Comparison of ENCODE assay signal across 19 cellular contexts in the genomic region with DNA sequence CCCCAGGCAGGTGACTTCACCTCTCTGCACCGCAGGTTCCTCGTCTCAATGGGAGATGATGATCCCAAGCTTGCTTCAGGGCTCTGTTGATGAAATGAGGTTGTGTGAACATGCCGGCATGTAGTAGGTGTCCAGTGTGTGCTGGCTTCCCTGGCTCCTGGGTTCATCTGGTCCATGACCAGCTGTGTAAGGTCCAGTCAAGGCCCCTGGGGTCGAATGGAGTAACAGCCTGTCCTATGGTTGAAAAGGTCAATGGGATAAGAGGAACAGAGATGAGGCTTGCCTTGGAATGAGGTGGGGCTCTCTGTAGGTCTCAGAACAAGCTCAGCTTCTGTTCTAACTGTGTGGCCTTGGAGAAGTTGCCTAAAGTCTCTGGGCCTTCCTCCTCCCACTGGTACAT. TPM values are rescaled to one million over a fixed set of nuclear protein-coding genes. Genes with fewer than 3 reads are reported as not detected.
DNase-seq lines count a peak whose midpoint lies in the region; ATAC-seq, FAIRE-seq and TF ChIP-seq lines count a peak whose summit lies in the region.
"Had no signal": no experiment of that assay in that cellular context is flagged by ENCODE, and none has a peak within 500 bp of the region (broad histone marks: within the 10 kb centered on the region; RNA-seq: fewer than 3 reads in every experiment).

No MANE protein-coding gene starts in this region.

- no peak for TF ChIP-seq CTCF in RWPE1 (conservative IDR thresholded peaks at IDR 0.05; ENCODE audit: low read depth)
- TF ChIP-seq CTCF in bronchial epithelial cell (IDR thresholded peaks at IDR 0.05; ENCODE audit: insufficient read depth, low read length, severe bottlenecking), result no peak

- no peaks in the 10 kb centered on the region for H3K27me3 ChIP-seq in bronchial epithelial cell (ENCODE audit: control insufficient read depth, insufficient read depth, low read length)
- H3K27me3 ChIP-seq: Peyer's patch, suprapubic skin had no signal

- H3K4me3 Mint-ChIP-seq in activated CD4-positive, alpha-beta T cell treated with anti-CD3 and anti-CD28 coated beads for 36 hours, result no peak overlapping the region
- no peak overlapping the region for H3K4me3 Mint-ChIP-seq in stimulated activated naive B cell treated with anti-CD40 and anti-IgM and Interleukin-4, amounts not matched to agents 10 μg/mL and 1 μg/mL and 100 μg/mL, for 72 hours
- H3K4me3 Mint-ChIP-seq: naive B cell had no signal

- peaks cover 60% of the 10 kb centered on the region for H3K36me3 Mint-ChIP-seq in activated CD4-positive, alpha-beta T cell treated with anti-CD3 and anti-CD28 coated beads for 36 hours (ENCODE audit: low read depth)
- peaks cover 53 to 58% of the 10 kb centered on the region in 2 donors for H3K36me3 Mint-ChIP-seq in stimulated activated naive B cell treated with anti-CD40 and anti-IgM and Interleukin-4, amounts not matched to agents 10 μg/mL and 1 μg/mL and 100 μg/mL, for 72 hours

- peak overlapping the region; percentile 63 for H3K27ac Mint-ChIP-seq in activated CD4-positive, alpha-beta T cell treated with anti-CD3 and anti-CD28 coated beads for 36 hours
- H3K27ac Mint-ChIP-seq in stimulated activated naive B cell treated with anti-CD40 and anti-IgM and Interleukin-4, amounts not matched to agents 10 μg/mL and 1 μg/mL and 100 μg/mL, for 72 hours, result peak overlapping the region; percentile 62

- ATAC-seq in activated CD4-positive, alpha-beta T cell treated with anti-CD3 and anti-CD28 coated beads for 36 hours, result no peak
- no peak for ATAC-seq in stimulated activated naive B cell treated with anti-CD40 and anti-IgM and Interleukin-4, amounts not matched to agents 10 μg/mL and 1 μg/mL and 100 μg/mL, for 72 hours (replicated peaks)
- ATAC-seq in HG02588 (IDR thresholded peaks at IDR 0.05; ENCODE audit: unreplicated experiment), result no peak

- H3K4me1 Mint-ChIP-seq in activated CD4-positive, alpha-beta T cell treated with anti-CD3 and anti-CD28 coated beads for 36 hours, result peaks cover 2% of the 10 kb centered on the region
- H3K4me1 Mint-ChIP-seq in stimulated activated naive B cell treated with anti-CD40 and anti-IgM and Interleukin-4, amounts not matched to agents 10 μg/mL and 1 μg/mL and 100 μg/mL, for 72 hours, result peaks cover 19 to 54% of the 10 kb centered on the region in 2 donors

- no peak overlapping the region for H3K4me3 ChIP-seq in bronchial epithelial cell (ENCODE audit: low read depth, low read length)
- H3K4me3 ChIP-seq: Peyer's patch, skin epidermis, suprapubic skin had no signal

- DNase-seq in activated CD4-positive, alpha-beta T cell treated with anti-CD3 and anti-CD28 coated beads for 36 hours, result no peak
- no peak for DNase-seq in activated CD4-positive, alpha-beta T cell treated with anti-CD3 and anti-CD28 coated beads for 48 hours
- no peak for DNase-seq in RWPE1 (ENCODE audit: low spot score)
- no peak for DNase-seq in bronchial epithelial cell (ENCODE audit: low read depth)
- DNase-seq in stimulated activated naive B cell treated with anti-CD40 and anti-IgM and Interleukin-4, amounts not matched to agents 10 μg/mL and 1 μg/mL and 100 μg/mL, for 72 hours, result no peak
- DNase-seq in SW 1271 (lab: John Stamatoyannopoulos, UW), result no peak
- no peak for DNase-seq in kidney glomerular epithelial cell (lab: John Stamatoyannopoulos, UW)
- DNase-seq: aorta; islet precursor cell; naive B cell; NCI-H1436 treated with DMSO at 0.1 percent for 48 hours; NCI-H82; Peyer's patch; stimulated activated CD4-positive, alpha-beta T cell treated with anti-CD3 and anti-CD28 coated beads, Interleukin-4, amount 100 ng/mL, for 1 hour had no signal

- no peaks in the 10 kb centered on the region for H3K9me3 Mint-ChIP-seq in activated CD4-positive, alpha-beta T cell treated with anti-CD3 and anti-CD28 coated beads for 36 hours (ENCODE audit: low read depth)
- H3K9me3 Mint-ChIP-seq in stimulated activated naive B cell treated with anti-CD40 and anti-IgM and Interleukin-4, amounts not matched to agents 10 μg/mL and 1 μg/mL and 100 μg/mL, for 72 hours, result no peaks in the 10 kb centered on the region
- H3K9me3 Mint-ChIP-seq: naive B cell had no signal

- no peaks in the 10 kb centered on the region for H3K27me3 Mint-ChIP-seq in activated CD4-positive, alpha-beta T cell treated with anti-CD3 and anti-CD28 coated beads for 36 hours
- H3K27me3 Mint-ChIP-seq in stimulated activated naive B cell treated with anti-CD40 and anti-IgM and Interleukin-4, amounts not matched to agents 10 μg/mL and 1 μg/mL and 100 μg/mL, for 72 hours, result no peaks in the 10 kb centered on the region
- H3K27me3 Mint-ChIP-seq: naive B cell had no signal

- peak overlapping the region; percentile 39 for H3K27ac ChIP-seq in RWPE1
- H3K27ac ChIP-seq: Peyer's patch, suprapubic skin had no signal

- POLR2A ChIA-PET in activated CD4-positive, alpha-beta T cell treated with anti-CD3 and anti-CD28 coated beads for 36 hours (lab: Charles Lee), result no interaction called here
- POLR2A ChIA-PET in RWPE1 (lab: Yijun Ruan, JAX; ENCODE audit: low non-redundant PET), result no interaction called here

- peaks cover 49% of the 10 kb centered on the region for H3K36me3 ChIP-seq in bronchial epithelial cell (ENCODE audit: control insufficient read depth, insufficient read depth, low read length)

- peak; percentile 60 for FAIRE-seq in bronchial epithelial cell (lab: Jason Lieb, UNC)
- FAIRE-seq: GM12892, HTR-8/SVneo had no signal

- CTCF ChIA-PET in activated CD4-positive, alpha-beta T cell treated with anti-CD3 and anti-CD28 coated beads for 36 hours (lab: Charles Lee), result interaction anchor here (0.7 to 1.2 kb wide), 2 partner anchors 18 to 56 kb away, joined by 3 to 5 read pairs; no protein-coding TSS in a partner anchor
- CTCF ChIA-PET in RWPE1 (lab: Yijun Ruan, JAX), result interaction anchor here (0.6 to 1.7 kb wide), 2 partner anchors 46 to 1351 kb away, joined by 6 to 7 read pairs; no protein-coding TSS in a partner anchor

- intact Hi-C loops in activated CD4-positive, alpha-beta T cell treated with anti-CD3 and anti-CD28 coated beads for 36 hours (cut with DNase I, micrococcal nuclease), result no loop called here

RNA-seq across cellular contexts. Expression of a gene that starts 26.5 kb away (rescaled TPM):
- 100 to 1,000 TPM; 116 to 160 TPM for total RNA-seq in activated CD4-positive, alpha-beta T cell treated with anti-CD3 and anti-CD28 coated beads for 36 hours
- 35.5 and 61.3 TPM in 2 replicates for total RNA-seq in bronchial epithelial cell
